Comparison of ENCODE assay signal across 20 cellular contexts in the genomic region with DNA sequence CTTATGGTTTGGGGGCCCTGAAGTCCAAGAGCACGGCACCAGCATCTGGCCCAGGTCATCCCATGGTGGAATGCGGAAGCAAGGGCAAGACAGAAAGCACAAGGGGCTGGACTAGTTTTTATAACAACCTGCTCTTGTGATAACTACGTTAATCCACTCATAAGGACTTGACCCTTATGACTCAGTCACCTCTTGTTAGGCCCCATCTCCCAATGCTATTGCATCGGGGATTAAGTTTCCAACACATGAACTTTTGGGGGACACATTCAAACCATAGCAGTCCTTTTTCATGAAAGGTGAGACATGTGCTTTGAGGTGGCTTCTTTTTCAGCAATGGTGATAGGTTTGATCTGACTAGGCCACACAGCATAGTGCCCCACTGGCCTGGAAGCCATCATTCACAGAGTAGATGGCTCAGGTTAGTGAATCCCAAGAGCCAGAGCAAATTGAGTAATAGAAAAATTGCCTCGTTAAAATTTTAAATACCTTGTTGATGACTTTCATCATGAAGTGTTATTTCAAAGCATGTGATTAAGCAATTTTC.
"Had no signal": no experiment of that assay in that cellular context is flagged by ENCODE, and none has a peak within 500 bp of the region (broad histone marks: within the 10 kb centered on the region; RNA-seq: fewer than 3 reads in every experiment).

No MANE protein-coding gene starts in this region.

- H3K27me3 ChIP-seq: adrenal gland, dorsolateral prefrontal cortex, sigmoid colon, tibial artery had no signal

- H3K36me3 ChIP-seq: adrenal gland, sigmoid colon, spleen, tibial artery had no signal

- H3K4me1 ChIP-seq: spleen had no signal

- H3K4me3 Mint-ChIP-seq: activated naive CD4-positive, alpha-beta T cell treated with anti-CD3 and anti-CD28 coated beads for 36 hours; nephron had no signal

- FAIRE-seq: colon, keratinocyte had no signal

- H3K4me3 ChIP-seq: adrenal gland, dorsolateral prefrontal cortex, lung, sigmoid colon, spleen, tibial artery had no signal

- ATAC-seq: left lobe of liver had no signal

- DNase-seq: activated CD4-positive, CD25-positive, alpha-beta regulatory T cell; activated naive CD4-positive, alpha-beta T cell treated with anti-CD3 and anti-CD28 coated beads for 36 hours; adrenal gland; dorsolateral prefrontal cortex; foreskin melanocyte; hypothalamus; midbrain; sigmoid colon; spleen; stimulated activated naive CD4-positive, alpha-beta T cell; substantia nigra; T-helper 1 cell; T1000; tibial artery had no signal

- H3K9me3 ChIP-seq: adrenal gland, sigmoid colon, spleen, tibial artery had no signal

- H3K9me3 Mint-ChIP-seq: activated T-helper 2 cell treated with anti-CD3 and anti-CD28 coated beads, Interferon-gamma antibody, Interleukin-2, Interleukin-4, amounts not matched to agents 10 μg/mL and 5 μg/mL and 100 μg/mL, durations not matched to agents 14 hours and 24 hours and 36 hours had no signal

- H3K27ac Mint-ChIP-seq: activated naive CD4-positive, alpha-beta T cell treated with anti-CD3 and anti-CD28 coated beads for 36 hours; activated T-helper 2 cell treated with anti-CD3 and anti-CD28 coated beads, Interferon-gamma antibody, Interleukin-2, Interleukin-4, amounts not matched to agents 10 μg/mL and 5 μg/mL and 100 μg/mL, durations not matched to agents 14 hours and 24 hours and 36 hours had no signal

- H3K27ac ChIP-seq: adrenal gland, dorsolateral prefrontal cortex, sigmoid colon, spleen, tibial artery had no signal
